ENCODE assay signal across 1 cellular context in genomic region chr5:179549973-179550510, GRCh38.
TF ChIP-seq lines count a peak whose summit lies in the region.

No MANE protein-coding gene starts in this region.

TF ChIP-seq in GM12878, 131 proteins besides CTCF, POLR2A, EP300 and RAD21 (continued from another document):
- TF ChIP-seq BCL3 (IDR thresholded peaks at IDR 0.05; ENCODE audit: borderline replicate concordance, insufficient read depth, low read depth, low read length, poor library complexity, severe bottlenecking) (no peak), DPF2 (IDR thresholded peaks at IDR 0.05) (no peak), HDGF (IDR thresholded peaks at IDR 0.05) (no peak), SUPT20H (IDR thresholded peaks at IDR 0.05; ENCODE audit: borderline replicate concordance, control insufficient read depth, low read depth, low read length) (no peak), ZBTB40 (IDR thresholded peaks at IDR 0.05; ENCODE audit: borderline replicate concordance) (peak; percentile 31; the same call in 1 of the 2 replicates)
